15 cellular contexts compared by ENCODE assay signal in genomic region chr17:64447526-64447925, GRCh38. TPM values are rescaled to one million over a fixed set of nuclear protein-coding genes. Genes with fewer than 3 reads are reported as not detected.
"Had no signal": no experiment of that assay in that cellular context is flagged by ENCODE, and none has a peak within 500 bp of the region (broad histone marks: within the 10 kb centered on the region; RNA-seq: fewer than 3 reads in every experiment).

No MANE protein-coding gene starts in this region.

- H3K9me3 Mint-ChIP-seq: activated CD8-positive, alpha-beta T cell treated with anti-CD3 and anti-CD28 coated beads for 36 hours; activated naive CD8-positive, alpha-beta T cell treated with anti-CD3 and anti-CD28 coated beads for 36 hours; endodermal cell; T-helper 2 cell treated with Interferon-gamma antibody and Interleukin-4, amounts not matched to agents 5 μg/mL and 100 μg/mL, for 36 hours had no signal

- H3K4me1 Mint-ChIP-seq: endodermal cell had no signal

- H3K4me1 ChIP-seq: uterus had no signal

- H3K27me3 ChIP-seq: brain microvascular endothelial cell, ovary, thyroid gland, uterus had no signal

- H3K4me3 ChIP-seq: ovary, thyroid gland, uterus had no signal

- H3K36me3 Mint-ChIP-seq: activated naive CD8-positive, alpha-beta T cell treated with anti-CD3 and anti-CD28 coated beads for 36 hours had no signal

- H3K27me3 Mint-ChIP-seq: activated CD8-positive, alpha-beta T cell treated with anti-CD3 and anti-CD28 coated beads for 36 hours; activated naive CD8-positive, alpha-beta T cell treated with anti-CD3 and anti-CD28 coated beads for 36 hours had no signal

- ATAC-seq: activated CD4-positive, CD25-positive, alpha-beta regulatory T cell treated with anti-CD3 and anti-CD28 coated beads, Interleukin-2, amount 50 U/mL, for 24 hours; activated CD8-positive, alpha-beta T cell treated with anti-CD3 and anti-CD28 coated beads for 36 hours had no signal

- H3K4me3 Mint-ChIP-seq: activated CD8-positive, alpha-beta T cell treated with anti-CD3 and anti-CD28 coated beads for 36 hours; activated naive CD8-positive, alpha-beta T cell treated with anti-CD3 and anti-CD28 coated beads for 36 hours; endodermal cell; T-helper 2 cell treated with Interferon-gamma antibody and Interleukin-4, amounts not matched to agents 5 μg/mL and 100 μg/mL, for 36 hours had no signal

- H3K27ac ChIP-seq: brain microvascular endothelial cell, ovary, thyroid gland had no signal

- H3K27ac Mint-ChIP-seq: activated CD8-positive, alpha-beta T cell treated with anti-CD3 and anti-CD28 coated beads for 36 hours; activated naive CD8-positive, alpha-beta T cell treated with anti-CD3 and anti-CD28 coated beads for 36 hours; endodermal cell; T-helper 2 cell treated with Interferon-gamma antibody and Interleukin-4, amounts not matched to agents 5 μg/mL and 100 μg/mL, for 36 hours had no signal

- DNase-seq: activated CD8-positive, alpha-beta T cell treated with anti-CD3 and anti-CD28 coated beads for 36 hours; activated naive CD8-positive, alpha-beta T cell treated with anti-CD3 and anti-CD28 coated beads for 36 hours; brain microvascular endothelial cell; dermis blood vessel endothelial cell; endodermal cell; hippocampal formation; mesendoderm; ovary; stimulated activated CD4-positive, alpha-beta T cell treated with anti-CD3 and anti-CD28 coated beads, Interleukin-12 subunit alpha, Interleukin-12 subunit beta, amount 100 ng/mL, for 4 hours; thyroid gland; uterus had no signal

RNA-seq across cellular contexts. Expression of gene MILR1, which starts 1.4 kb away (rescaled TPM):
- total RNA-seq: kidney epithelial cell had no signal
- polyA plus RNA-seq: neural cell had no signal

RNA-seq across cellular contexts. Expression of gene PECAM1, which starts 56.9 kb away (rescaled TPM):
- polyA plus RNA-seq: neural cell had no signal
